8 cellular contexts compared by ENCODE assay signal in genomic region chr1:229024528-229025119, GRCh38.
DNase-seq lines count a peak whose midpoint lies in the region; ATAC-seq and TF ChIP-seq lines count a peak whose summit lies in the region.

No MANE protein-coding gene starts in this region.

- H3K4me2 ChIP-seq in SK-N-SH (peak overlapping the region; percentile 57; the same call in 1 of the 2 replicates), skeletal muscle satellite cell (ENCODE audit: low read length) (peak overlapping the region; percentile 33)

- no peaks in the 10 kb centered on the region for H3F3A ChIP-seq in SK-N-SH (replicated peaks; ENCODE audit: insufficient read depth)

- CTCF ChIA-PET in SK-N-SH (lab: Yijun Ruan, JAX), result interaction anchor here (1.3 to 2.3 kb wide), 2 partner anchors 10 to 360 kb away, joined by 3 to 7 read pairs; no protein-coding TSS in a partner anchor

- H3K9me3 ChIP-seq in SK-N-SH (no peaks in the 10 kb centered on the region), skeletal muscle satellite cell (replicated peaks; ENCODE audit: low read length) (no peaks in the 10 kb centered on the region)

- H3K4me1 Mint-ChIP-seq in glutamatergic neuron (ENCODE audit: low read depth, unreplicated experiment), result peaks cover 61% of the 10 kb centered on the region

- peak overlapping the region; percentile 63; the same call in 1 of the 2 replicates for H2AFZ ChIP-seq in SK-N-SH (ENCODE audit: low read depth)

- H3K4me1 ChIP-seq in SK-N-SH (ENCODE audit: control insufficient read depth in 1 of 2, insufficient read depth in 2 of 2, low read depth in 1 of 2, low read length in 1 of 2), result peaks cover 12 to 24% of the 10 kb centered on the region in 2 experiments; a peak in 2 of 4 replicates
- H3K4me1 ChIP-seq in skeletal muscle satellite cell (ENCODE audit: control insufficient read depth, insufficient read depth, low read length), result peaks cover 11% of the 10 kb centered on the region

- no peaks in the 10 kb centered on the region for H3K9me2 ChIP-seq in SK-N-SH

- peaks cover 16% of the 10 kb centered on the region for H3K27me3 Mint-ChIP-seq in glutamatergic neuron (ENCODE audit: unreplicated experiment)

- H3K4me3 ChIP-seq in SK-N-SH (ENCODE audit: low read depth in 2 of 2, low read length in 1 of 2) (no peak overlapping the region), skeletal muscle satellite cell (ENCODE audit: low read length) (no peak overlapping the region)

- no peaks in the 10 kb centered on the region for H3K36me3 Mint-ChIP-seq in glutamatergic neuron (ENCODE audit: unreplicated experiment)

- no peak for TF ChIP-seq RAD21 in SK-N-SH (IDR thresholded peaks at IDR 0.05; ENCODE audit: low read length)

- TF ChIP-seq CTCF in SK-N-SH (IDR thresholded peaks at IDR 0.05) (no peak), glutamatergic neuron (IDR thresholded peaks at IDR 0.05; ENCODE audit: partially characterized antibody, unreplicated experiment) (no peak)

- H3K27me3 ChIP-seq in SK-N-SH (ENCODE audit: insufficient read depth), result no peaks in the 10 kb centered on the region
- peaks cover 21% of the 10 kb centered on the region for H3K27me3 ChIP-seq in skeletal muscle satellite cell (ENCODE audit: control insufficient read depth, insufficient read depth, low read length)

- TF ChIP-seq EP300 in SK-N-SH (IDR thresholded peaks at IDR 0.05; ENCODE audit: borderline replicate concordance in 1 of 2, low read depth in 1 of 2, low read length in 1 of 2), result no peak; a peak in 1 of 4 replicates

- POLR2A ChIA-PET in SK-N-SH (lab: Yijun Ruan, JAX), result no interaction called here

- H3K4me3 Mint-ChIP-seq in glutamatergic neuron (ENCODE audit: unreplicated experiment), result no peak overlapping the region

- H4K20me1 ChIP-seq in SK-N-SH (ENCODE audit: insufficient read depth), result no peaks in the 10 kb centered on the region

- H3K36me3 ChIP-seq in SK-N-SH (replicated peaks in 1 of 2; ENCODE audit: control insufficient read depth in 1 of 2, insufficient read depth in 2 of 2, low read length in 1 of 2) (no peaks in the 10 kb centered on the region), skeletal muscle satellite cell (ENCODE audit: insufficient read depth, low read length) (no peaks in the 10 kb centered on the region)

- H3K79me2 ChIP-seq in SK-N-SH (ENCODE audit: insufficient read depth), result no peaks in the 10 kb centered on the region

- peak overlapping the region; percentile 17 for H3K27ac Mint-ChIP-seq in glutamatergic neuron (ENCODE audit: unreplicated experiment)

- DNase-seq in H4 (ENCODE audit: low spot score), result peak; percentile 79
- DNase-seq in SK-N-SH, result no peak
- DNase-seq in glutamatergic neuron, result no peak
- no peak for DNase-seq in NCI-H2081 treated with DMSO at 0.1 percent for 48 hours (lab: John Stamatoyannopoulos, UW)
- no peak for DNase-seq in NCI-H748 (lab: John Stamatoyannopoulos, UW; ENCODE audit: unreplicated experiment)
- DNase-seq in activated naive CD4-positive, alpha-beta T cell treated with anti-CD3 and anti-CD28 coated beads, Interleukin-2, amount 50 U/mL, for 16 hours, result no peak

- H3K9ac ChIP-seq in SK-N-SH (peak overlapping the region; percentile 37; the same call in 1 of the 2 replicates), skeletal muscle satellite cell (ENCODE audit: low read depth, low read length) (no peak overlapping the region)

- peaks cover 21% of the 10 kb centered on the region for H3K9me3 Mint-ChIP-seq in glutamatergic neuron (ENCODE audit: unreplicated experiment)

- peak overlapping the region in 1 of 2 experiments; percentile 66; a peak in 2 of 4 replicates for H3K27ac ChIP-seq in SK-N-SH (ENCODE audit: low read depth in 2 of 2, low read length in 1 of 2)

- 45% methylated on average over 3 of the region's 13 CpGs for WGBS in SK-N-SH (ENCODE audit: low lambda C conversion rate)

- no peak for ATAC-seq in HG03460 (IDR thresholded peaks at IDR 0.05; ENCODE audit: unreplicated experiment)

TF ChIP-seq in SK-N-SH, 30 proteins besides CTCF, POLR2A, EP300 and RAD21:
- TF ChIP-seq NFIC (IDR thresholded peaks at IDR 0.05; ENCODE audit: borderline replicate concordance), result no peak; the same call in 1 of the 2 replicates
- TF ChIP-seq SIN3A (IDR thresholded peaks at IDR 0.05; ENCODE audit: borderline replicate concordance, low read depth, low read length), result no peak
- TF ChIP-seq JUND (IDR thresholded peaks at IDR 0.05), result peak; percentile 87
- TF ChIP-seq ELF1 (IDR thresholded peaks at IDR 0.05), result no peak
- peak; percentile 47; the same call in 1 of the 2 replicates for TF ChIP-seq TCF12 (IDR thresholded peaks at IDR 0.05)
- TF ChIP-seq FOSL2 (IDR thresholded peaks at IDR 0.05; ENCODE audit: borderline replicate concordance, low read depth), result peak; percentile 98
- 0 out of 2 replicates have a peak, but pooled peaks have one; percentile 26 for TF ChIP-seq PBX3 (IDR thresholded peaks at IDR 0.05)
- TF ChIP-seq GATA2 (CRISPR knock-in tag; IDR thresholded peaks at IDR 0.05), result no peak
- no peak for TF ChIP-seq FOXM1 (IDR thresholded peaks at IDR 0.05; ENCODE audit: low read depth)
- TF ChIP-seq RXRA (IDR thresholded peaks at IDR 0.05; ENCODE audit: borderline replicate concordance, low read depth), result no peak
- TF ChIP-seq CHD2 (IDR thresholded peaks at IDR 0.05; ENCODE audit: low read length, partially characterized antibody), result no peak
- TF ChIP-seq SMC3 (IDR thresholded peaks at IDR 0.05; ENCODE audit: low read depth, low read length), result no peak
- no peak for TF ChIP-seq USF1 (IDR thresholded peaks at IDR 0.05; ENCODE audit: borderline replicate concordance, low read depth)
- TF ChIP-seq EZH2phosphoT487 (IDR thresholded peaks at IDR 0.05; ENCODE audit: borderline replicate concordance, low read depth), result no peak
- no peak for TF ChIP-seq ZBTB33 (IDR thresholded peaks at IDR 0.05; ENCODE audit: borderline replicate concordance, low read depth)
- 0 out of 2 replicates have a peak, but pooled peaks have one; percentile 16 for TF ChIP-seq MAX (IDR thresholded peaks at IDR 0.05; ENCODE audit: low read depth)
